Comparison of ENCODE assay signal across 1 cellular context in genomic region chr11:125286486-125286885, GRCh38.
TF ChIP-seq lines count a peak whose summit lies in the region.

No MANE protein-coding gene starts in this region.

TF ChIP-seq in H1, 55 proteins besides CTCF, POLR2A, EP300 and RAD21 (continued from another document):
- TF ChIP-seq CHD7 (IDR thresholded peaks at IDR 0.05; ENCODE audit: insufficient replicate concordance, low read length) = no peak
- no peak for TF ChIP-seq RXRA (IDR thresholded peaks at IDR 0.05; ENCODE audit: insufficient read depth, low read depth, low read length)
- TF ChIP-seq SIX5 (IDR thresholded peaks at IDR 0.05; ENCODE audit: low read depth, low read length) = no peak
- TF ChIP-seq BRCA1 (IDR thresholded peaks at IDR 0.05; ENCODE audit: low read depth, low read length) = no peak
- TF ChIP-seq TCF12 (IDR thresholded peaks at IDR 0.05; ENCODE audit: low read depth, low read length) = no peak
